ENCODE assay signal across 1 cellular context in the genomic region with DNA sequence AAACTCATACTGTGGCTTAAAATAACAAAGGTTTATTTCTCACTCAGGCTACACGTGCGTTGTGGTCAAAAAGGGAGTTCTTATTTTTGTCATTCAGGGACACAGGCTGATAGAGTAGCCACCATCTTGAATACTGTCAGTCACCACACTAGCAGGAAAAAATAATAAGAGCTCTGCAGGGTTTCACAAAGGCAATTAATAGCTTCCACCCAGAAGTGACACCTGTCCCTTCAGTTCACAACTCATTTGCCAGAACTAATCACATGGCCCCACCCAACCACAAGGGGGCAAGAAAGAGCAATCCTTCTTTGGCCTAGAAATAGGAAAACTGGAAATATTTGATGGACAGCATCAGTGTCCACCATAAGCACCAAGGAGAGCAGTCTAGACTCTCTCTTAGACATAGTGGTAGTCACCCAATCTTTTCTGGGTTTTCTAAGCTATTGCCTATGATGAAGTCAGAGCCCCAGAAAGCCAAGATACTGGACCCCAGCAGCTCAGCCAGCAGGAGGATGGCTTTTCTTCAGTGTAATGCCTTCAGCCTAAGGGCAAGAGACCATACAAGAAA.
A peak's percentile ranks its signal among the peaks of the same experiment; 100 is the strongest.
TF ChIP-seq lines count a peak whose summit lies in the region.

No MANE protein-coding gene starts in this region.

TF ChIP-seq in HepG2, 621 proteins besides CTCF, POLR2A, EP300 and RAD21:
- peak; percentile 72 for TF ChIP-seq XRCC5 (optimal IDR thresholded peaks at IDR 0.05; ENCODE audit: low read length)
- TF ChIP-seq, protein P1, sequence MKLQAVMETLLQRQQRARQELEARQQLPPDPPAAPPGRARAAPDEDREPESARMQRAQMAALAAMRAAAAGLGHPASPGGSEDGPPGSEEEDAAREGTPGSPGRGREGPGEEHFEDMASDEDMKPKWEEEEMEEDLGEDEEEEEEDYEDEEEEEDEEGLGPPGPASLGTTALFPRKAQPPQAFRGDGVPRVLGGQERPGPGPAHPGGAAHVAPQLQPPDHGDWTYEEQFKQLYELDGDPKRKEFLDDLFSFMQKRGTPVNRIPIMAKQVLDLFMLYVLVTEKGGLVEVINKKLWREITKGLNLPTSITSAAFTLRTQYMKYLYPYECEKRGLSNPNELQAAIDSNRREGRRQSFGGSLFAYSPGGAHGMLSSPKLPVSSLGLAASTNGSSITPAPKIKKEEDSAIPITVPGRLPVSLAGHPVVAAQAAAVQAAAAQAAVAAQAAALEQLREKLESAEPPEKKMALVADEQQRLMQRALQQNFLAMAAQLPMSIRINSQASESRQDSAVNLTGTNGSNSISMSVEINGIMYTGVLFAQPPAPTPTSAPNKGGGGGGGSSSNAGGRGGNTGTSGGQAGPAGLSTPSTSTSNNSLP (IDR thresholded peaks at IDR 0.05; ENCODE audit: low read depth, low read length): 0 out of 2 replicates have a peak, but pooled peaks have one; percentile 14
- peak; percentile 58; the same call in 1 of the 2 replicates for TF ChIP-seq MIER2 (CRISPR knock-in tag; IDR thresholded peaks at IDR 0.05)
- TF ChIP-seq, protein P2, sequence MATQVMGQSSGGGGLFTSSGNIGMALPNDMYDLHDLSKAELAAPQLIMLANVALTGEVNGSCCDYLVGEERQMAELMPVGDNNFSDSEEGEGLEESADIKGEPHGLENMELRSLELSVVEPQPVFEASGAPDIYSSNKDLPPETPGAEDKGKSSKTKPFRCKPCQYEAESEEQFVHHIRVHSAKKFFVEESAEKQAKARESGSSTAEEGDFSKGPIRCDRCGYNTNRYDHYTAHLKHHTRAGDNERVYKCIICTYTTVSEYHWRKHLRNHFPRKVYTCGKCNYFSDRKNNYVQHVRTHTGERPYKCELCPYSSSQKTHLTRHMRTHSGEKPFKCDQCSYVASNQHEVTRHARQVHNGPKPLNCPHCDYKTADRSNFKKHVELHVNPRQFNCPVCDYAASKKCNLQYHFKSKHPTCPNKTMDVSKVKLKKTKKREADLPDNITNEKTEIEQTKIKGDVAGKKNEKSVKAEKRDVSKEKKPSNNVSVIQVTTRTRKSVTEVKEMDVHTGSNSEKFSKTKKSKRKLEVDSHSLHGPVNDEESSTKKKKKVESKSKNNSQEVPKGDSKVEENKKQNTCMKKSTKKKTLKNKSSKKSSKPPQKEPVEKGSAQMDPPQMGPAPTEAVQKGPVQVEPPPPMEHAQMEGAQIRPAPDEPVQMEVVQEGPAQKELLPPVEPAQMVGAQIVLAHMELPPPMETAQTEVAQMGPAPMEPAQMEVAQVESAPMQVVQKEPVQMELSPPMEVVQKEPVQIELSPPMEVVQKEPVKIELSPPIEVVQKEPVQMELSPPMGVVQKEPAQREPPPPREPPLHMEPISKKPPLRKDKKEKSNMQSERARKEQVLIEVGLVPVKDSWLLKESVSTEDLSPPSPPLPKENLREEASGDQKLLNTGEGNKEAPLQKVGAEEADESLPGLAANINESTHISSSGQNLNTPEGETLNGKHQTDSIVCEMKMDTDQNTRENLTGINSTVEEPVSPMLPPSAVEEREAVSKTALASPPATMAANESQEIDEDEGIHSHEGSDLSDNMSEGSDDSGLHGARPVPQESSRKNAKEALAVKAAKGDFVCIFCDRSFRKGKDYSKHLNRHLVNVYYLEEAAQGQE (IDR thresholded peaks at IDR 0.05; ENCODE audit: borderline replicate concordance in 1 of 2, low read depth in 1 of 2, low read length in 2 of 2): peak in 1 of 2 experiments; percentile 62; a peak in 1 of 4 replicates
- no peak for TF ChIP-seq ZNF766 (CRISPR knock-in tag; IDR thresholded peaks at IDR 0.05; ENCODE audit: borderline replicate concordance)
- TF ChIP-seq KLF11 (CRISPR knock-in tag; IDR thresholded peaks at IDR 0.05): no peak
- no peak for TF ChIP-seq EHMT2 (IDR thresholded peaks at IDR 0.05; ENCODE audit: borderline replicate concordance, low read depth, low read length)
- peak; percentile 64; the same call in 1 of the 2 replicates for TF ChIP-seq SMC3 (IDR thresholded peaks at IDR 0.05; ENCODE audit: low read length)
- TF ChIP-seq GATAD2A (CRISPR knock-in tag; IDR thresholded peaks at IDR 0.05): 0 out of 2 replicates have a peak, but pooled peaks have one; percentile 29
- no peak for TF ChIP-seq ERF (CRISPR knock-in tag; IDR thresholded peaks at IDR 0.05)
- TF ChIP-seq, protein P3, sequence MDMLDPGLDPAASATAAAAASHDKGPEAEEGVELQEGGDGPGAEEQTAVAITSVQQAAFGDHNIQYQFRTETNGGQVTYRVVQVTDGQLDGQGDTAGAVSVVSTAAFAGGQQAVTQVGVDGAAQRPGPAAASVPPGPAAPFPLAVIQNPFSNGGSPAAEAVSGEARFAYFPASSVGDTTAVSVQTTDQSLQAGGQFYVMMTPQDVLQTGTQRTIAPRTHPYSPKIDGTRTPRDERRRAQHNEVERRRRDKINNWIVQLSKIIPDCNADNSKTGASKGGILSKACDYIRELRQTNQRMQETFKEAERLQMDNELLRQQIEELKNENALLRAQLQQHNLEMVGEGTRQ (IDR thresholded peaks at IDR 0.05; ENCODE audit: low read depth, low read length): no peak
- TF ChIP-seq, protein P3 (CRISPR knock-in tag; IDR thresholded peaks at IDR 0.05; ENCODE audit: borderline replicate concordance): peak; percentile 22; the same call in 1 of the 2 replicates
- peak; percentile 56 for TF ChIP-seq STAG1 (CRISPR knock-in tag; IDR thresholded peaks at IDR 0.05)
- peak; percentile 16 for TF ChIP-seq TEAD3 (CRISPR knock-in tag; optimal IDR thresholded peaks at IDR 0.05; ENCODE audit: borderline replicate concordance)
- TF ChIP-seq, protein P4, sequence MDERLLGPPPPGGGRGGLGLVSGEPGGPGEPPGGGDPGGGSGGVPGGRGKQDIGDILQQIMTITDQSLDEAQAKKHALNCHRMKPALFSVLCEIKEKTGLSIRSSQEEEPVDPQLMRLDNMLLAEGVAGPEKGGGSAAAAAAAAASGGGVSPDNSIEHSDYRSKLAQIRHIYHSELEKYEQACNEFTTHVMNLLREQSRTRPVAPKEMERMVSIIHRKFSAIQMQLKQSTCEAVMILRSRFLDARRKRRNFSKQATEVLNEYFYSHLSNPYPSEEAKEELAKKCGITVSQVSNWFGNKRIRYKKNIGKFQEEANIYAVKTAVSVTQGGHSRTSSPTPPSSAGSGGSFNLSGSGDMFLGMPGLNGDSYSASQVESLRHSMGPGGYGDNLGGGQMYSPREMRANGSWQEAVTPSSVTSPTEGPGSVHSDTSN (CRISPR knock-in tag; IDR thresholded peaks at IDR 0.05): 0 out of 2 replicates have a peak, but pooled peaks have one; percentile 10
- TF ChIP-seq, protein P5, sequence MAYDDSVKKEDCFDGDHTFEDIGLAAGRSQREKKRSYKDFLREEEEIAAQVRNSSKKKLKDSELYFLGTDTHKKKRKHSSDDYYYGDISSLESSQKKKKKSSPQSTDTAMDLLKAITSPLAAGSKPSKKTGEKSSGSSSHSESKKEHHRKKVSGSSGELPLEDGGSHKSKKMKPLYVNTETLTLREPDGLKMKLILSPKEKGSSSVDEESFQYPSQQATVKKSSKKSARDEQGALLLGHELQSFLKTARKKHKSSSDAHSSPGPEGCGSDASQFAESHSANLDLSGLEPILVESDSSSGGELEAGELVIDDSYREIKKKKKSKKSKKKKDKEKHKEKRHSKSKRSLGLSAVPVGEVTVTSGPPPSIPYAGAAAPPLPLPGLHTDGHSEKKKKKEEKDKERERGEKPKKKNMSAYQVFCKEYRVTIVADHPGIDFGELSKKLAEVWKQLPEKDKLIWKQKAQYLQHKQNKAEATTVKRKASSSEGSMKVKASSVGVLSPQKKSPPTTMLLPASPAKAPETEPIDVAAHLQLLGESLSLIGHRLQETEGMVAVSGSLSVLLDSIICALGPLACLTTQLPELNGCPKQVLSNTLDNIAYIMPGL (CRISPR knock-in tag; IDR thresholded peaks at IDR 0.05; ENCODE audit: borderline replicate concordance in 1 of 2, low read depth in 1 of 2): peak in 1 of 2 experiments; percentile 27; a peak in 1 of 4 replicates
- no peak for TF ChIP-seq RFX1 (IDR thresholded peaks at IDR 0.05)
- no peak for TF ChIP-seq NBN (conservative IDR thresholded peaks at IDR 0.05)
- no peak for TF ChIP-seq RBAK (CRISPR knock-in tag; IDR thresholded peaks at IDR 0.05)
- no peak for TF ChIP-seq TOE1 (CRISPR knock-in tag; IDR thresholded peaks at IDR 0.05)
TF ChIP-seq in HepG2: peak in this region for 11.
